Comparison of ENCODE assay signal across 24 cellular contexts in the genomic region with DNA sequence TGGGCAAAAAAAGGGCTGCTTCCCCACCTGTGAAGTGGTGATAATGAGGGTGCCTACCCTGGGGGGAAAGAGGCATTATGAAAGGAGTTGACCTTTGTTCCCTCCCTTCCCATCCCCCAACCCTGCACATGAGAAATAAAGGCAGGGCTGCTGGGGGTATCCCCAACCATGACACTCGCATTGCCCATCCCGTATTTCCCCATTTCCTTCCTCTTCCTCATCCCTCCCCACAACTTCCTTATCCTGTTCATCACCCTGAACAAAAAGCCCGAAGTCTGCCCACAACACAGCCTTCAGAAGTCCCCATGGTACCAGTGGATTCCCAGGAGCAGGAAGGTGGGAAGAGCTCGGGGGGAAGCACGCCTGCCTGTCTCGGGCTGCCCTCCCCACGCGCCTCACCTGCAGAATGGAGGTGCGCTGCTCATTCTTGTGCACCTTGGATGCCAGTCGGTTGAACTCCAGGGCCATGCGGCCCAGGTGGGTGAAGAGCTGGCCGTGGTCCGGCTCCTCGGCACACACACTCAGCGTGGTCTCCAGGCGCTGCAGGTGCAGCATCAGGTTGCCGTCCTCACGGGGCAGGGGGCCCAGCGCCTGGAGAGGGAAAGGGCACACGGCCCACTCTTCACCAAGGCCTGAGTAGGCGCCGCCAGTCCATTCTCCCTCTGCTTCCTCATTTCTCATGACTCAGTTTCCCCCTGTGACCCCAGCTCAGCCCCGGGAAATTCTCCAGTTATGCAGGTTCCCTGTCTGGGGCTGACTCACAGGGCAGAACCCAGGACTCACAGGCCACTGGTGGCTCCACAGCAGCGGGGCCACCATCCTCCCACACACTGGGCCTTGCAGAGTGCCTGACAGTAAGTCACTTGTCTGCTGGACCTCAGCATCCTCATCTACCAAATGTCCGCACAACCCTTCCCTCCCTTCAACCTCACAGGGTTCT. TPM values are rescaled to one million over a fixed set of nuclear protein-coding genes. Genes with fewer than 3 reads are reported as not detected.
A peak's percentile ranks its signal among the peaks of the same experiment; 100 is the strongest.
DNase-seq lines count a peak whose midpoint lies in the region; ATAC-seq lines count a peak whose summit lies in the region.
"Had no signal": no experiment of that assay in that cellular context is flagged by ENCODE, and none has a peak within 500 bp of the region (broad histone marks: within the 10 kb centered on the region; RNA-seq: fewer than 3 reads in every experiment).

No MANE protein-coding gene starts in this region.

- peak overlapping the region; percentile 29 for H2AK5ac ChIP-seq in neuronal stem cell (ENCODE audit: low read depth, low read length)

- H3K27ac Mint-ChIP-seq in activated T-cell treated with anti-CD3 and anti-CD28 coated beads, Interleukin-2, amount 50 U/mL, for 24 hours, result peak overlapping the region; percentile 7
- H3K27ac Mint-ChIP-seq in activated T-helper 1 cell treated with anti-CD3 and anti-CD28 coated beads, Interleukin-12 subunit alpha, Interleukin-12 subunit beta, Interleukin-2, Interleukin-4 antibody, amounts not matched to agents 30 ng/mL and 10 ng/mL and 1 ng/mL, durations not matched to agents 14 hours and 24 hours and 36 hours, result peak overlapping the region; percentile 75
- H3K27ac Mint-ChIP-seq: activated CD4-positive, alpha-beta T cell treated with anti-CD3 and anti-CD28 coated beads, Interleukin-2, amount 10 ng/mL, durations not matched to agents 7 days and 5 days; activated naive CD4-positive, alpha-beta T cell treated with anti-CD3 and anti-CD28 coated beads, Interleukin-2, amount 10 ng/mL, durations not matched to agents 7 days and 5 days had no signal

- no peaks in the 10 kb centered on the region for H3K9me3 ChIP-seq in neuronal stem cell (replicated peaks in 1 of 2; ENCODE audit: control insufficient read depth in 2 of 2, insufficient read depth in 1 of 2, low read depth in 1 of 2, low read length in 2 of 2)
- H3K9me3 ChIP-seq: gastrocnemius medialis, pancreas had no signal

- H3K79me1 ChIP-seq in neuronal stem cell (ENCODE audit: low read depth, low read length), result peaks cover 2% of the 10 kb centered on the region

- H3K4me3 Mint-ChIP-seq in activated T-cell treated with anti-CD3 and anti-CD28 coated beads, Interleukin-2, amount 50 U/mL, for 24 hours, result no peak overlapping the region
- H3K4me3 Mint-ChIP-seq in activated T-cell treated with anti-CD3 and anti-CD28 coated beads, Interleukin-2, amount 50 U/mL, for 4 hours, result no peak overlapping the region
- H3K4me3 Mint-ChIP-seq in activated T-helper 1 cell treated with anti-CD3 and anti-CD28 coated beads, Interleukin-12 subunit alpha, Interleukin-12 subunit beta, Interleukin-2, Interleukin-4 antibody, amounts not matched to agents 30 ng/mL and 10 ng/mL and 1 ng/mL, durations not matched to agents 14 hours and 24 hours and 36 hours, result no peak overlapping the region
- H3K4me3 Mint-ChIP-seq: activated CD4-positive, alpha-beta T cell treated with anti-CD3 and anti-CD28 coated beads, Interleukin-2, amount 10 ng/mL, durations not matched to agents 7 days and 5 days; activated naive CD4-positive, alpha-beta T cell treated with anti-CD3 and anti-CD28 coated beads, Interleukin-2, amount 10 ng/mL, durations not matched to agents 7 days and 5 days had no signal

- 100% methylated on average over 1 of the region's 25 CpGs; no CpG with 5 or more reads in 1 of the 2 donors for WGBS in neuronal stem cell (ENCODE audit: extremely low coverage in 2 of 2, insufficient read length in 2 of 2, insufficient replicate concordance in 1 of 2), 2 donors

- H3K27me3 Mint-ChIP-seq in activated T-cell treated with anti-CD3 and anti-CD28 coated beads, Interleukin-2, amount 50 U/mL, for 24 hours, result no peaks in the 10 kb centered on the region
- no peaks in the 10 kb centered on the region for H3K27me3 Mint-ChIP-seq in activated T-cell treated with anti-CD3 and anti-CD28 coated beads, Interleukin-2, amount 50 U/mL, for 4 hours (ENCODE audit: low read depth)
- H3K27me3 Mint-ChIP-seq in activated T-helper 1 cell treated with anti-CD3 and anti-CD28 coated beads, Interleukin-12 subunit alpha, Interleukin-12 subunit beta, Interleukin-2, Interleukin-4 antibody, amounts not matched to agents 30 ng/mL and 10 ng/mL and 1 ng/mL, durations not matched to agents 14 hours and 24 hours and 36 hours (ENCODE audit: insufficient read depth), result no peaks in the 10 kb centered on the region
- H3K27me3 Mint-ChIP-seq: activated CD4-positive, alpha-beta T cell treated with anti-CD3 and anti-CD28 coated beads, Interleukin-2, amount 10 ng/mL, durations not matched to agents 7 days and 5 days had no signal

- H2BK120ac ChIP-seq in neuronal stem cell (ENCODE audit: low read depth, low read length), result no peak overlapping the region

- no peak overlapping the region for H3K14ac ChIP-seq in neuronal stem cell (ENCODE audit: low read length)

- H3K27me3 ChIP-seq in neuronal stem cell (ENCODE audit: control insufficient read depth in 3 of 3, insufficient read depth in 3 of 3, low read depth in 1 of 3, low read length in 3 of 3), result no peaks in the 10 kb centered on the region
- H3K27me3 ChIP-seq: gastrocnemius medialis, pancreas had no signal

- no peak overlapping the region for H2BK12ac ChIP-seq in neuronal stem cell (ENCODE audit: low read length)

- H3K9ac ChIP-seq in neuronal stem cell (ENCODE audit: low read depth, low read length, poor library complexity), result peak overlapping the region; percentile 51

- H3K4me3 ChIP-seq in neuronal stem cell (ENCODE audit: low read length in 2 of 2), result no peak overlapping the region
- H3K4me3 ChIP-seq: gastrocnemius medialis, pancreas had no signal

- H3K4me1 Mint-ChIP-seq in activated T-cell treated with anti-CD3 and anti-CD28 coated beads, Interleukin-2, amount 50 U/mL, for 24 hours (ENCODE audit: low read depth), result peaks cover 46% of the 10 kb centered on the region
- peaks cover 29% of the 10 kb centered on the region for H3K4me1 Mint-ChIP-seq in activated T-cell treated with anti-CD3 and anti-CD28 coated beads, Interleukin-2, amount 50 U/mL, for 4 hours (ENCODE audit: low read depth)
- H3K4me1 Mint-ChIP-seq in activated T-helper 1 cell treated with anti-CD3 and anti-CD28 coated beads, Interleukin-12 subunit alpha, Interleukin-12 subunit beta, Interleukin-2, Interleukin-4 antibody, amounts not matched to agents 30 ng/mL and 10 ng/mL and 1 ng/mL, durations not matched to agents 14 hours and 24 hours and 36 hours (ENCODE audit: low read depth), result peaks cover 46% of the 10 kb centered on the region

- no peak overlapping the region for H3K23ac ChIP-seq in neuronal stem cell (ENCODE audit: low read depth, low read length, poor library complexity)

- H3K4me1 ChIP-seq in neuronal stem cell (ENCODE audit: control insufficient read depth in 2 of 2, insufficient read depth in 1 of 2, low read depth in 1 of 2, low read length in 2 of 2), result no peaks in the 10 kb centered on the region

- peak overlapping the region; percentile 41 for H2BK5ac ChIP-seq in neuronal stem cell (ENCODE audit: low read length)

- no peak for DNase-seq in activated T-cell treated with anti-CD3 and anti-CD28 coated beads, Interleukin-2, amount 50 U/mL, for 24 hours
- DNase-seq in activated T-cell treated with anti-CD3 and anti-CD28 coated beads, Interleukin-2, amount 50 U/mL, for 4 hours, result no peak
- DNase-seq in GF-D8 (lab: John Stamatoyannopoulos, UW) (peak; percentile 18), neuronal stem cell (ENCODE audit: low spot score) (no peak), SHP77 treated with DMSO at 0.1 percent for 48 hours (lab: John Stamatoyannopoulos, UW) (no peak)
- no peak for DNase-seq in activated T-helper 1 cell treated with anti-CD3 and anti-CD28 coated beads, Interleukin-12 subunit alpha, Interleukin-12 subunit beta, Interleukin-2, Interleukin-4 antibody, amounts not matched to agents 30 ng/mL and 10 ng/mL and 1 ng/mL, durations not matched to agents 14 hours and 24 hours and 36 hours (ENCODE audit: low spot score)
- no peak for DNase-seq in activated CD8-positive, alpha-beta memory T cell treated with anti-CD3 and anti-CD28 coated beads for 24 hours
- DNase-seq: activated CD4-positive, alpha-beta T cell treated with anti-CD3 and anti-CD28 coated beads, Interleukin-2, amount 10 ng/mL, durations not matched to agents 7 days and 5 days; activated naive CD4-positive, alpha-beta T cell treated with anti-CD3 and anti-CD28 coated beads, Interleukin-2, amount 10 ng/mL, durations not matched to agents 7 days and 5 days; DMS153; erythroblast; gastrocnemius medialis; GOT3; KG1; kidney; naive thymus-derived CD8-positive, alpha-beta T cell; NCI-H1092 treated with DMSO at 0.1 percent for 48 hours; NCI-H2081; NCI-H510A treated with DMSO at 0.1 percent for 48 hours; pancreas; RPMI8226 had no signal

- no peak overlapping the region for H4K8ac ChIP-seq in neuronal stem cell (ENCODE audit: low read depth, low read length)

- H3K27ac ChIP-seq in neuronal stem cell (replicated peaks; ENCODE audit: low read length), result no peak overlapping the region
- H3K27ac ChIP-seq: C4-2B, pancreas had no signal

- H3K18ac ChIP-seq in neuronal stem cell (ENCODE audit: low read length), result peak overlapping the region; percentile 36

- H2BK15ac ChIP-seq in neuronal stem cell (ENCODE audit: low read length), result no peak overlapping the region

- no peak for ATAC-seq in activated T-cell treated with anti-CD3 and anti-CD28 coated beads, Interleukin-2, amount 50 U/mL, for 4 hours
- no peak for ATAC-seq in GM18868 (IDR thresholded peaks at IDR 0.05; ENCODE audit: unreplicated experiment)
- ATAC-seq: gastrocnemius medialis; naive thymus-derived CD8-positive, alpha-beta T cell; pancreas; sciatic nerve had no signal

- H4K91ac ChIP-seq in neuronal stem cell (ENCODE audit: low read depth, low read length, poor library complexity), result no peak overlapping the region

- H3K9me3 Mint-ChIP-seq in activated T-cell treated with anti-CD3 and anti-CD28 coated beads, Interleukin-2, amount 50 U/mL, for 24 hours, result no peaks in the 10 kb centered on the region
- no peaks in the 10 kb centered on the region for H3K9me3 Mint-ChIP-seq in activated T-cell treated with anti-CD3 and anti-CD28 coated beads, Interleukin-2, amount 50 U/mL, for 4 hours
- no peaks in the 10 kb centered on the region for H3K9me3 Mint-ChIP-seq in activated T-helper 1 cell treated with anti-CD3 and anti-CD28 coated beads, Interleukin-12 subunit alpha, Interleukin-12 subunit beta, Interleukin-2, Interleukin-4 antibody, amounts not matched to agents 30 ng/mL and 10 ng/mL and 1 ng/mL, durations not matched to agents 14 hours and 24 hours and 36 hours
- H3K9me3 Mint-ChIP-seq: activated CD4-positive, alpha-beta T cell treated with anti-CD3 and anti-CD28 coated beads, Interleukin-2, amount 10 ng/mL, durations not matched to agents 7 days and 5 days; activated naive CD4-positive, alpha-beta T cell treated with anti-CD3 and anti-CD28 coated beads, Interleukin-2, amount 10 ng/mL, durations not matched to agents 7 days and 5 days; naive thymus-derived CD8-positive, alpha-beta T cell had no signal

- H3K4me2 ChIP-seq in neuronal stem cell (ENCODE audit: insufficient read depth, low read length, poor library complexity, severe bottlenecking), result no peak overlapping the region

- peaks cover 1 to 24% of the 10 kb centered on the region in 2 donors for H3K36me3 ChIP-seq in neuronal stem cell (replicated peaks in 1 of 2; ENCODE audit: control insufficient read depth in 2 of 2, insufficient read depth in 2 of 2, low read length in 2 of 2)

- H3K4ac ChIP-seq in neuronal stem cell (ENCODE audit: low read length), result no peak overlapping the region

- H2AFZ ChIP-seq in neuronal stem cell (ENCODE audit: low read length), result no peak overlapping the region

- intact Hi-C loops in activated T-helper 1 cell treated with anti-CD3 and anti-CD28 coated beads, Interleukin-12 subunit alpha, Interleukin-12 subunit beta, Interleukin-2, Interleukin-4 antibody, amounts not matched to agents 30 ng/mL and 10 ng/mL and 1 ng/mL, durations not matched to agents 14 hours and 24 hours and 36 hours (cut with micrococcal nuclease), result no loop called here

- peaks cover 98% of the 10 kb centered on the region for H3K36me3 Mint-ChIP-seq in activated T-cell treated with anti-CD3 and anti-CD28 coated beads, Interleukin-2, amount 50 U/mL, for 24 hours (ENCODE audit: low read depth)
- peaks cover 53% of the 10 kb centered on the region for H3K36me3 Mint-ChIP-seq in activated T-cell treated with anti-CD3 and anti-CD28 coated beads, Interleukin-2, amount 50 U/mL, for 4 hours (ENCODE audit: insufficient read depth)
- peaks cover 69% of the 10 kb centered on the region for H3K36me3 Mint-ChIP-seq in activated T-helper 1 cell treated with anti-CD3 and anti-CD28 coated beads, Interleukin-12 subunit alpha, Interleukin-12 subunit beta, Interleukin-2, Interleukin-4 antibody, amounts not matched to agents 30 ng/mL and 10 ng/mL and 1 ng/mL, durations not matched to agents 14 hours and 24 hours and 36 hours (ENCODE audit: low read depth)

RNA-seq across cellular contexts. Expression of a gene that starts 24.2 kb away (rescaled TPM):
- total RNA-seq in activated T-cell treated with anti-CD3 and anti-CD28 coated beads, Interleukin-2, amount 50 U/mL, for 4 hours, result 100 to 1,000 TPM; 199 to 329 (median 211) TPM
- total RNA-seq in activated T-helper 1 cell treated with anti-CD3 and anti-CD28 coated beads, Interleukin-12 subunit alpha, Interleukin-12 subunit beta, Interleukin-2, Interleukin-4 antibody, amounts not matched to agents 30 ng/mL and 10 ng/mL and 1 ng/mL, durations not matched to agents 14 hours and 24 hours and 36 hours, result 287 and 304 TPM in 2 replicates
- polyA plus RNA-seq in neuronal stem cell (2013, experiment 1 of 2), result 23.9 TPM
- polyA plus RNA-seq in neuronal stem cell (2013, experiment 2 of 2), result 23.0 TPM

RNA-seq across cellular contexts. Expression of a gene that starts 36.2 kb away (rescaled TPM):
- total RNA-seq in activated T-cell treated with anti-CD3 and anti-CD28 coated beads, Interleukin-2, amount 50 U/mL, for 4 hours, result 1 to 10 TPM in 2 of 3 donors, under 1 TPM in 1; 0.47 to 1.1 (median 1.0) TPM
- total RNA-seq in activated T-helper 1 cell treated with anti-CD3 and anti-CD28 coated beads, Interleukin-12 subunit alpha, Interleukin-12 subunit beta, Interleukin-2, Interleukin-4 antibody, amounts not matched to agents 30 ng/mL and 10 ng/mL and 1 ng/mL, durations not matched to agents 14 hours and 24 hours and 36 hours, result not detected in 2 replicates
- 17.7 TPM for polyA plus RNA-seq in neuronal stem cell (2013, experiment 1 of 2)
- polyA plus RNA-seq in neuronal stem cell (2013, experiment 2 of 2), result 16.6 TPM
- total RNA-seq: activated CD4-positive, alpha-beta T cell treated with anti-CD3 and anti-CD28 coated beads, Interleukin-2, amount 10 ng/mL, durations not matched to agents 7 days and 5 days; naive thymus-derived CD8-positive, alpha-beta T cell had no signal
